ENCODE assay signal across 2 cellular contexts in genomic region chr20:2755451-2756055, GRCh38.
TF ChIP-seq lines count a peak whose summit lies in the region.

No MANE protein-coding gene starts in this region.

TF ChIP-seq in IMR-90, 13 proteins besides CTCF, POLR2A, EP300 and RAD21 (continued from another document):
- no peak for TF ChIP-seq MXI1 (IDR thresholded peaks at IDR 0.05; ENCODE audit: borderline replicate concordance, low read depth, low read length)
- no peak for TF ChIP-seq ELK1 (IDR thresholded peaks at IDR 0.05; ENCODE audit: borderline replicate concordance, low read depth, low read length)
- TF ChIP-seq CEBPB (IDR thresholded peaks at IDR 0.05; ENCODE audit: low read depth, low read length) = no peak
- no peak for TF ChIP-seq MAZ (IDR thresholded peaks at IDR 0.05; ENCODE audit: borderline replicate concordance, low read depth, low read length)
- TF ChIP-seq USF2 (IDR thresholded peaks at IDR 0.05; ENCODE audit: low read depth, low read length) = no peak
- no peak for TF ChIP-seq BHLHE40 (IDR thresholded peaks at IDR 0.05; ENCODE audit: low read depth, low read length)
- TF ChIP-seq RFX5 (IDR thresholded peaks at IDR 0.05; ENCODE audit: low read depth, low read length) = no peak
- no peak for TF ChIP-seq FOS (IDR thresholded peaks at IDR 0.05; ENCODE audit: low read depth, low read length)
- TF ChIP-seq SMC3 (IDR thresholded peaks at IDR 0.05; ENCODE audit: low read depth, low read length) = no peak
- no peak for TF ChIP-seq RCOR1 (IDR thresholded peaks at IDR 0.05; ENCODE audit: insufficient replicate concordance, low read length)
- TF ChIP-seq CHD1 (IDR thresholded peaks at IDR 0.05; ENCODE audit: low read depth, low read length) = no peak
- no peak for TF ChIP-seq NFE2L2 (IDR thresholded peaks at IDR 0.05; ENCODE audit: low read depth, low read length)

TF ChIP-seq in HEK293T, 16 proteins besides CTCF, POLR2A, EP300 and RAD21 (continued from another document):
- TF ChIP-seq ZNF384 (IDR thresholded peaks at IDR 0.05) (no peak), BHLHE40 (IDR thresholded peaks at IDR 0.05; ENCODE audit: borderline replicate concordance) (no peak), PKNOX1 (IDR thresholded peaks at IDR 0.05) (no peak), ARNT (IDR thresholded peaks at IDR 0.05) (no peak), CTBP1 (IDR thresholded peaks at IDR 0.05; ENCODE audit: borderline replicate concordance) (no peak), ELF4 (IDR thresholded peaks at IDR 0.05) (no peak), TARDBP (IDR thresholded peaks at IDR 0.05) (no peak), SP1 (IDR thresholded peaks at IDR 0.05) (no peak), FOXA1 (IDR thresholded peaks at IDR 0.05) (no peak)
